Comparison of ENCODE assay signal across 1 cellular context in the genomic region with DNA sequence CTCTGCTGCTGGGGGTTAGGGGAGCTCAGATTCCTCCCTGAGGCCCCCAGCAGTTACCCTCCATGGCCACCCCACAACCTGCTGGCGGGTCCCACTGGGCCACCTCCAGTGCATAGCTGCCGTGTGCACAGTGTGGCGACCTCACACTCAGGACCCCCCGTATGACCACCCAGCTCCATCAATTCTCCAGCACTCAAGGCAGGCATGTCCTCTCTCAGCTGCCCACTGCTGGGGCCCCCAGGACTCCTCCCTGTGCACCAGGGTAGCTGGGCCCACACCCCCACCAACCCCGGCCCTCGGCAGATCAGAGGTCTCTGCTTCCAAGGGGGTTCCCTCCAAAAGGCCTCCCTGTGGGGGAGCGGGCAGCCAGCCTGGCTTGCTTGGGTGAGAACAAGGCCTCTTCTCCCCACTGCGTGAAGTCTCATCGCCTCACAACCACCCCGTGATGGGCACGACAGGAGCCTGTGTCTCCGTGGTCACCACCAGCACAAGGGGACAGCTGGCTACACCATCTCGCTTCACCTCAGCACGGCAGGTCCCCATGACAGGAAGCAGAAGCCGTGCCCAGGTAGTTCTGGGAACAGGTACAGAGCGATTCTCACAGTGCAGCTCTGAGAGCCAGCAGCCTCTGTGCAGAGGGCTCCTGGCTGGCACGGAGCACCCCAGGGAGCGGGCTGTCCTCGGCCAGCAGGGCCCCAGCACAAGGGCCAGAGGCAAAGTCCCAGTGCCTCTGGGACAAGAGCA.
TF ChIP-seq lines count a peak whose summit lies in the region.

No MANE protein-coding gene starts in this region.

TF ChIP-seq in SK-N-SH, 30 proteins besides CTCF, POLR2A, EP300 and RAD21 (continued from another document):
- TF ChIP-seq, protein P1, sequence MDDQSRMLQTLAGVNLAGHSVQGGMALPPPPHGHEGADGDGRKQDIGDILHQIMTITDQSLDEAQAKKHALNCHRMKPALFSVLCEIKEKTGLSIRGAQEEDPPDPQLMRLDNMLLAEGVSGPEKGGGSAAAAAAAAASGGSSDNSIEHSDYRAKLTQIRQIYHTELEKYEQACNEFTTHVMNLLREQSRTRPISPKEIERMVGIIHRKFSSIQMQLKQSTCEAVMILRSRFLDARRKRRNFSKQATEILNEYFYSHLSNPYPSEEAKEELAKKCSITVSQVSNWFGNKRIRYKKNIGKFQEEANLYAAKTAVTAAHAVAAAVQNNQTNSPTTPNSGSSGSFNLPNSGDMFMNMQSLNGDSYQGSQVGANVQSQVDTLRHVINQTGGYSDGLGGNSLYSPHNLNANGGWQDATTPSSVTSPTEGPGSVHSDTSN (IDR thresholded peaks at IDR 0.05), result no peak
- TF ChIP-seq MXI1 (IDR thresholded peaks at IDR 0.05; ENCODE audit: low read depth, low read length), result no peak
- no peak for TF ChIP-seq GATA2 (CRISPR knock-in tag; IDR thresholded peaks at IDR 0.05)
- TF ChIP-seq FOXM1 (IDR thresholded peaks at IDR 0.05; ENCODE audit: low read depth), result no peak
